20 cellular contexts compared by ENCODE assay signal in genomic region chr3:2810723-2811122, GRCh38.
DNase-seq lines count a peak whose midpoint lies in the region; ATAC-seq and TF ChIP-seq lines count a peak whose summit lies in the region.
"Had no signal": no experiment of that assay in that cellular context is flagged by ENCODE, and none has a peak within 500 bp of the region (broad histone marks: within the 10 kb centered on the region; RNA-seq: fewer than 3 reads in every experiment).

No MANE protein-coding gene starts in this region.

- H3K4me2 ChIP-seq in PC-3 (ENCODE audit: low read length) = no peak overlapping the region

- H4K20me1 ChIP-seq in PC-3 (ENCODE audit: low read length) = no peaks in the 10 kb centered on the region

- H3K27ac ChIP-seq in PC-3 (ENCODE audit: low read length) = no peak overlapping the region
- H3K27ac ChIP-seq: gastroesophageal sphincter, suprapubic skin, vagina, VCaP had no signal

- H3K4me1 ChIP-seq in PC-3 (ENCODE audit: insufficient read depth, low read length) = no peaks in the 10 kb centered on the region
- H3K4me1 ChIP-seq: gastroesophageal sphincter, suprapubic skin, vagina had no signal

- H3K27me3 ChIP-seq in PC-3 (ENCODE audit: low read length) = no peaks in the 10 kb centered on the region
- H3K27me3 ChIP-seq: gastroesophageal sphincter, suprapubic skin, vagina had no signal

- ATAC-seq in PC-3 (no peak), GM21423 (IDR thresholded peaks at IDR 0.05; ENCODE audit: unreplicated experiment) (no peak), HG03108 (IDR thresholded peaks at IDR 0.05; ENCODE audit: unreplicated experiment) (no peak)
- ATAC-seq: gastroesophageal sphincter; Right ventricle myocardium inferior; stimulated activated effector memory CD8-positive, alpha-beta T cell treated with anti-CD3 and anti-CD28 coated beads, Interleukin-12 subunit alpha, Interleukin-12 subunit beta, amount 100 ng/mL, for 72 hours had no signal

- H3K79me2 ChIP-seq in PC-3 (ENCODE audit: low read length) = no peaks in the 10 kb centered on the region

- DNase-seq in A172 (ENCODE audit: low spot score) = peak; percentile 19
- peak; percentile 10 for DNase-seq in H4 (ENCODE audit: low spot score)
- peak; percentile 3 for DNase-seq in PC-3
- peak; percentile 4 for DNase-seq in fibroblast of villous mesenchyme (ENCODE audit: low read depth)
- DNase-seq in amniotic stem cell (lab: John Stamatoyannopoulos, UW) = no peak
- no peak for DNase-seq in kidney glomerular epithelial cell (lab: John Stamatoyannopoulos, UW)
- DNase-seq: activated CD4-positive, alpha-beta T cell treated with anti-CD3 and anti-CD28 coated beads, Interleukin-2, amount 10 ng/mL, durations not matched to agents 24 days and 14 days; effector CD4-positive, alpha-beta T cell; islet precursor cell; NCI-H526; small intestine; stimulated activated CD4-positive, alpha-beta T cell treated with anti-CD3 and anti-CD28 coated beads, Interleukin-2, amount 100 ng/mL, for 24 hours had no signal

- no peak overlapping the region for H3K4me3 ChIP-seq in PC-3 (ENCODE audit: low read length)
- H3K4me3 ChIP-seq in fibroblast of villous mesenchyme (ENCODE audit: low read depth, low read length) = no peak overlapping the region
- H3K4me3 ChIP-seq: gastroesophageal sphincter, suprapubic skin, vagina had no signal

- TF ChIP-seq CTCF in PC-3 (conservative IDR thresholded peaks at IDR 0.05; ENCODE audit: low read depth, low read length) = no peak
- TF ChIP-seq CTCF in fibroblast of villous mesenchyme (IDR thresholded peaks at IDR 0.05; ENCODE audit: insufficient read depth, low read depth, low read length) = no peak

- no peaks in the 10 kb centered on the region for H3K36me3 ChIP-seq in PC-3 (ENCODE audit: low read depth, low read length)
- H3K36me3 ChIP-seq: gastroesophageal sphincter, suprapubic skin, vagina had no signal

- intact Hi-C loops in PC-3 (cut with micrococcal nuclease) = no loop called here

- POLR2A ChIA-PET in PC-3 (lab: Charles Lee; ENCODE audit: unreplicated experiment) = no interaction called here

- no TSS peak for BruUV-seq in PC-3 (replicated peaks; lab: Mats Ljungman, UMichigan)

- H3F3A ChIP-seq in PC-3 (ENCODE audit: low read length, unreplicated experiment) = no peaks in the 10 kb centered on the region

- no peak overlapping the region for H2AFZ ChIP-seq in PC-3 (ENCODE audit: low read length)

- no peak overlapping the region for H3K9ac ChIP-seq in PC-3 (ENCODE audit: low read length)

- CTCF ChIA-PET in PC-3 (lab: Charles Lee) = no interaction called here

- no peaks in the 10 kb centered on the region for H3K9me2 ChIP-seq in PC-3 (replicated peaks; ENCODE audit: low read length)

- H3K9me3 ChIP-seq in PC-3 (ENCODE audit: low read length) = peaks cover 3% of the 10 kb centered on the region; the same call in 1 of the 2 replicates
- H3K9me3 ChIP-seq: gastroesophageal sphincter, suprapubic skin, vagina had no signal

Comparison
In these comparisons a context has a peak if more than half of its experiments do, and no peak if none do; other contexts are left out.
1. DNase-seq: peak in A172 (single experiment), H4 (single experiment), PC-3 (single experiment) and fibroblast of villous mesenchyme (single experiment); none in amniotic stem cell (single experiment) and kidney glomerular epithelial cell (single experiment).